Comparison of ENCODE assay signal across 8 cellular contexts in the genomic region with DNA sequence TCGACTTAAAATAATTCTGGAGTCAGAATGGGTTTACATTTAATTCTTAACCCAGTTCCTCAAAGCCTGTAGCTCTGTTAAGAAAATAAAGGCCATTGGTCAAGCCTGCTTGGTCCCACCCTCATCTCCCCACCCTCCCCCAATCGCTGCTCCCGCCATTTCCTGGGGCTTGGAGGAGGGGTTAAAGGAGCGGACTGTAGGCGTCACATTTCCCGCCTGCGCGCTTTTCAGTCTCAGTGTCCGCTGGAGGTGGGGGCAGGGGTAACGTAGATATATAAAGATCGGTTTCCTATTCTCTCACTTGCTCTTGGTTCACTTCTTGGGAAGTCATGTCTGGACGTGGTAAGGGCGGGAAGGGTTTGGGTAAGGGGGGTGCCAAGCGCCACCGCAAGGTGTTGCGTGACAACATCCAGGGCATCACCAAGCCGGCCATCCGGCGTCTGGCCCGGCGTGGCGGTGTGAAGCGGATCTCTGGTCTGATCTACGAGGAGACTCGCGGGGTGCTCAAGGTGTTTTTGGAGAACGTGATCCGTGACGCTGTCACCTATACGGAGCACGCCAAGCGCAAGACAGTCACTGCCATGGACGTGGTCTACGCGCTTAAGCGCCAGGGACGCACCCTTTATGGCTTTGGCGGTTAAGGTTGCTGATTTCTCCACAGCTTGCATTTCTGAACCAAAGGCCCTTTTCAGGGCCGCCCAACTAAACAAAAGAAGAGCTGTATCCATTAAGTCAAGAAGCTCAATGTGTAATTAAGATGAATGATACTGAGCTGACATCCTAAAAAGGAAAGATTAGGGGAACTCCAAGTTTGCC. TPM values are rescaled to one million over a fixed set of nuclear protein-coding genes. Genes with fewer than 3 reads are reported as not detected.
DNase-seq lines count a peak whose midpoint lies in the region; ATAC-seq and FAIRE-seq lines count a peak whose summit lies in the region.

No MANE protein-coding gene starts in this region.

- peaks cover 0 to 12% of the 10 kb centered on the region in 2 donors for H3K27me3 Mint-ChIP-seq in CD8-positive, alpha-beta memory T cell

- peak overlapping the region; percentile 98 for H3K27ac ChIP-seq in CD8-positive, alpha-beta memory T cell (ENCODE audit: low read depth, low read length)
- peak overlapping the region; percentile 93 for H3K27ac ChIP-seq in effector memory CD4-positive, alpha-beta T cell (ENCODE audit: insufficient read depth, low read length, poor library complexity, severe bottlenecking)
- H3K27ac ChIP-seq in mesenchymal stem cell (ENCODE audit: low read length, poor library complexity, severe bottlenecking): peak overlapping the region; percentile 95

- H3K18ac ChIP-seq in mesenchymal stem cell (ENCODE audit: low read depth in 1 of 2, low read length in 2 of 2): peak overlapping the region; percentile 9 to 98

- peak; percentile 76 to 94 (median 91) for DNase-seq in CD8-positive, alpha-beta memory T cell
- peak; percentile 89 for DNase-seq in HTR-8/SVneo (ENCODE audit: insufficient read length, low spot score)
- DNase-seq in NOMO-1 (lab: John Stamatoyannopoulos, UW; ENCODE audit: unreplicated experiment in 2 of 2): peak; percentile 92 to 95
- peak; percentile 69 to 81 for DNase-seq in activated CD8-positive, alpha-beta memory T cell treated with anti-CD3 and anti-CD28 coated beads for 4 hours (ENCODE audit: low read depth in 2 of 2)
- DNase-seq in effector memory CD4-positive, alpha-beta T cell: peak; percentile 79 to 85 (median 85)
- DNase-seq in mesenchymal stem cell: peak; percentile 97
- peak; percentile 71 for DNase-seq in stimulated activated CD8-positive, alpha-beta memory T cell treated with anti-CD3 and anti-CD28 coated beads, Interleukin-12 subunit alpha, Interleukin-12 subunit beta, amount 100 ng/mL, for 4 hours (ENCODE audit: low read depth)

- H3K4ac ChIP-seq in mesenchymal stem cell (ENCODE audit: low read depth in 1 of 2, low read length in 2 of 2): peak overlapping the region; percentile 96 to 99

- H2BK12ac ChIP-seq in mesenchymal stem cell (ENCODE audit: low read length in 2 of 2): peak overlapping the region in 1 of 2 experiments; percentile 71

- peak overlapping the region in 1 of 2 experiments; percentile 29 for H3K23ac ChIP-seq in mesenchymal stem cell (ENCODE audit: low read length in 2 of 2)

- H2BK15ac ChIP-seq in mesenchymal stem cell (ENCODE audit: low read depth, poor library complexity, severe bottlenecking): peak overlapping the region; percentile 29

- H3K9me3 Mint-ChIP-seq in CD8-positive, alpha-beta memory T cell: peaks cover 0 to 12% (median 2%) of the 10 kb centered on the region in 5 donors

- H4K8ac ChIP-seq in mesenchymal stem cell (ENCODE audit: low read length): peak overlapping the region; percentile 87

- H3K9me3 ChIP-seq in CD8-positive, alpha-beta memory T cell (ENCODE audit: low read length): peaks cover 3% of the 10 kb centered on the region
- H3K9me3 ChIP-seq in effector memory CD4-positive, alpha-beta T cell (ENCODE audit: control insufficient read depth, low read length): no peaks in the 10 kb centered on the region
- no peaks in the 10 kb centered on the region for H3K9me3 ChIP-seq in mesenchymal stem cell (ENCODE audit: control insufficient read depth, low read length)

- peaks cover 19% of the 10 kb centered on the region for H3K4me1 ChIP-seq in CD8-positive, alpha-beta memory T cell (ENCODE audit: insufficient read depth, low read length)
- H3K4me1 ChIP-seq in effector memory CD4-positive, alpha-beta T cell (ENCODE audit: control insufficient read depth, insufficient read depth, low read length, poor library complexity, severe bottlenecking): peaks cover 16% of the 10 kb centered on the region
- H3K4me1 ChIP-seq in mesenchymal stem cell (ENCODE audit: control insufficient read depth, insufficient read depth, low read depth, low read length): peaks cover 2% of the 10 kb centered on the region

- H3K14ac ChIP-seq in mesenchymal stem cell (ENCODE audit: low read length in 2 of 2): peak overlapping the region in 1 of 2 experiments; percentile 96

- no peaks in the 10 kb centered on the region for H3K27me3 ChIP-seq in CD8-positive, alpha-beta memory T cell (ENCODE audit: insufficient read depth, low read length, poor library complexity, severe bottlenecking)
- no peaks in the 10 kb centered on the region for H3K27me3 ChIP-seq in effector memory CD4-positive, alpha-beta T cell (replicated peaks; ENCODE audit: control insufficient read depth, insufficient read depth, low read length, poor library complexity, severe bottlenecking)
- H3K27me3 ChIP-seq in mesenchymal stem cell (ENCODE audit: control insufficient read depth in 1 of 2, insufficient read depth in 1 of 2, low read length in 2 of 2): no peaks in the 10 kb centered on the region

- H3K4me3 ChIP-seq in CD8-positive, alpha-beta memory T cell (ENCODE audit: low read length): peak overlapping the region; percentile 93
- H3K4me3 ChIP-seq in effector memory CD4-positive, alpha-beta T cell (ENCODE audit: insufficient read depth, low read depth, low read length, poor library complexity, severe bottlenecking): peak overlapping the region; percentile 63
- peak overlapping the region; percentile 75 to 88 for H3K4me3 ChIP-seq in mesenchymal stem cell (ENCODE audit: insufficient read depth in 1 of 2, low read depth in 1 of 2, low read length in 2 of 2)

- H3K36me3 ChIP-seq in CD8-positive, alpha-beta memory T cell (ENCODE audit: insufficient read depth, low read length): no peaks in the 10 kb centered on the region
- H3K36me3 ChIP-seq in effector memory CD4-positive, alpha-beta T cell (ENCODE audit: control insufficient read depth, insufficient read depth, low read length): no peaks in the 10 kb centered on the region
- H3K36me3 ChIP-seq in mesenchymal stem cell (ENCODE audit: control insufficient read depth in 1 of 2, insufficient read depth in 2 of 2, low read depth in 1 of 2, low read length in 2 of 2): no peaks in the 10 kb centered on the region

- H3K27ac Mint-ChIP-seq in CD8-positive, alpha-beta memory T cell: peak overlapping the region; percentile 93 to 100 (median 100)

- peak overlapping the region; percentile 95 for H3K9ac ChIP-seq in mesenchymal stem cell (ENCODE audit: low read length)

- H3K4me3 Mint-ChIP-seq in CD8-positive, alpha-beta memory T cell: peak overlapping the region; percentile 81 to 99 (median 95)

- WGBS in mesenchymal stem cell: under 1% methylated on average over 36 of the region's 39 CpGs

- H4K91ac ChIP-seq in mesenchymal stem cell (ENCODE audit: low read length): peak overlapping the region; percentile 15

- no peak overlapping the region for H2AK5ac ChIP-seq in mesenchymal stem cell (ENCODE audit: low read length, severe bottlenecking)

- H3K79me1 ChIP-seq in mesenchymal stem cell (replicated peaks; ENCODE audit: low read length, poor library complexity, severe bottlenecking): no peaks in the 10 kb centered on the region

- H2AFZ ChIP-seq in mesenchymal stem cell (ENCODE audit: low read depth, low read length): peak overlapping the region; percentile 15

- peaks cover 36 to 68% (median 54%) of the 10 kb centered on the region in 3 donors for H3K4me1 Mint-ChIP-seq in CD8-positive, alpha-beta memory T cell

- H3K36me3 Mint-ChIP-seq in CD8-positive, alpha-beta memory T cell: peaks cover 0 to 15% (median 0%) of the 10 kb centered on the region in 3 donors

- H2BK5ac ChIP-seq in mesenchymal stem cell (ENCODE audit: low read depth, low read length, poor library complexity, severe bottlenecking): no peak overlapping the region

- H3K4me2 ChIP-seq in mesenchymal stem cell (ENCODE audit: low read length, poor library complexity, severe bottlenecking): peak overlapping the region; percentile 72

- POLR2A ChIA-PET in CD8-positive, alpha-beta memory T cell (lab: Charles Lee): interaction anchor here (0.6 to 4.8 kb wide), 42 partner anchors 10 to 1872 kb away, joined by 3 to 156 read pairs (median 5); a partner anchor contains a TSS

- CTCF ChIA-PET in CD8-positive, alpha-beta memory T cell (lab: Charles Lee): interaction anchor here (1.0 to 10.0 kb wide), 14 partner anchors 11 to 1872 kb away, joined by 3 to 88 read pairs (median 4); a partner anchor contains a TSS

- no peak for FAIRE-seq in HTR-8/SVneo (lab: Jason Lieb, UNC)

- H2BK120ac ChIP-seq in mesenchymal stem cell (ENCODE audit: low read depth, low read length): peak overlapping the region; percentile 80

- peak; percentile 41 for ATAC-seq in GM21367 (IDR thresholded peaks at IDR 0.05; ENCODE audit: unreplicated experiment)

RNA-seq across cellular contexts. Expression of a gene that starts 59.0 kb away (rescaled TPM):
- 10 to 100 TPM; 10.8 to 11.2 TPM for total RNA-seq in CD8-positive, alpha-beta memory T cell
- 10.1 TPM for polyA plus RNA-seq in CD8-positive, alpha-beta memory T cell
- polyA plus RNA-seq in mesenchymal stem cell (2013, experiment 1 of 2): 12.8 TPM
- 12.3 TPM for polyA plus RNA-seq in mesenchymal stem cell (2013, experiment 2 of 2)

Comparison
In these comparisons a context has a peak if more than half of its experiments do, and no peak if none do; other contexts are left out.
1. Peak in every context shown above with its lines: DNase-seq, ATAC-seq, H3K4me3 ChIP-seq and H3K27ac ChIP-seq.